ENCODE assay signal across 1 cellular context in the genomic region with DNA sequence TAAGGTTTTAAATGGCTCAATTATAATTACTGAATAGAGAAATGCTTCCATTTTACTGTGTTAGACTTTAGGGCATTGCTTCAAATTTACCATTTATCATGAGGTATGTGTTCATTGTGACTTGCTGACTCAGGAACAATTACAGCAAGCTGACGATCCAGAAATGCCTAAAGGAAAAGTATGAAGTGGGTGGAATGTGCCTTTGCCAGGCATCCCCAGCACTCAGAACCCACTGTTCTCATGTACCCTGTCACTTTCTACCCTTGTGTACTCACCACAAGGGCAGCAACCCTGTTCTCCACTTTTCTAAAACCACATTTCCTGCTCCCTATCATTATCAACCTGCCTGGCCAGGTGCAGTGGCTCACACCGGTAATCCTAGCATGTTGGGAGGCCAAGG.
A peak's percentile ranks its signal among the peaks of the same experiment; 100 is the strongest.
TF ChIP-seq lines count a peak whose summit lies in the region.

No MANE protein-coding gene starts in this region.

TF ChIP-seq in HepG2, 621 proteins besides CTCF, POLR2A, EP300 and RAD21:
- TF ChIP-seq ZNF276 (CRISPR knock-in tag; IDR thresholded peaks at IDR 0.05; ENCODE audit: low read depth), result no peak
- TF ChIP-seq MAFF (IDR thresholded peaks at IDR 0.05; ENCODE audit: low read depth, low read length), result 0 out of 2 replicates have a peak, but pooled peaks have one; percentile 38
- no peak for TF ChIP-seq HOMEZ (CRISPR knock-in tag; IDR thresholded peaks at IDR 0.05; ENCODE audit: low read depth)
- TF ChIP-seq MAFK (conservative IDR thresholded peaks at IDR 0.05 in 1 of 2, IDR thresholded peaks at IDR 0.05 in 1 of 2; ENCODE audit: low read length in 2 of 2), result peak; percentile 18 to 61; a peak in 2 of 4 replicates
- TF ChIP-seq, protein P1, sequence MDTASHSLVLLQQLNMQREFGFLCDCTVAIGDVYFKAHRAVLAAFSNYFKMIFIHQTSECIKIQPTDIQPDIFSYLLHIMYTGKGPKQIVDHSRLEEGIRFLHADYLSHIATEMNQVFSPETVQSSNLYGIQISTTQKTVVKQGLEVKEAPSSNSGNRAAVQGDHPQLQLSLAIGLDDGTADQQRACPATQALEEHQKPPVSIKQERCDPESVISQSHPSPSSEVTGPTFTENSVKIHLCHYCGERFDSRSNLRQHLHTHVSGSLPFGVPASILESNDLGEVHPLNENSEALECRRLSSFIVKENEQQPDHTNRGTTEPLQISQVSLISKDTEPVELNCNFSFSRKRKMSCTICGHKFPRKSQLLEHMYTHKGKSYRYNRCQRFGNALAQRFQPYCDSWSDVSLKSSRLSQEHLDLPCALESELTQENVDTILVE (CRISPR knock-in tag; IDR thresholded peaks at IDR 0.05), result no peak
- TF ChIP-seq HES4 (CRISPR knock-in tag; IDR thresholded peaks at IDR 0.05; ENCODE audit: borderline replicate concordance), result no peak
- TF ChIP-seq SIN3B (IDR thresholded peaks at IDR 0.05; ENCODE audit: low read length), result no peak
